In the genomic region with DNA sequence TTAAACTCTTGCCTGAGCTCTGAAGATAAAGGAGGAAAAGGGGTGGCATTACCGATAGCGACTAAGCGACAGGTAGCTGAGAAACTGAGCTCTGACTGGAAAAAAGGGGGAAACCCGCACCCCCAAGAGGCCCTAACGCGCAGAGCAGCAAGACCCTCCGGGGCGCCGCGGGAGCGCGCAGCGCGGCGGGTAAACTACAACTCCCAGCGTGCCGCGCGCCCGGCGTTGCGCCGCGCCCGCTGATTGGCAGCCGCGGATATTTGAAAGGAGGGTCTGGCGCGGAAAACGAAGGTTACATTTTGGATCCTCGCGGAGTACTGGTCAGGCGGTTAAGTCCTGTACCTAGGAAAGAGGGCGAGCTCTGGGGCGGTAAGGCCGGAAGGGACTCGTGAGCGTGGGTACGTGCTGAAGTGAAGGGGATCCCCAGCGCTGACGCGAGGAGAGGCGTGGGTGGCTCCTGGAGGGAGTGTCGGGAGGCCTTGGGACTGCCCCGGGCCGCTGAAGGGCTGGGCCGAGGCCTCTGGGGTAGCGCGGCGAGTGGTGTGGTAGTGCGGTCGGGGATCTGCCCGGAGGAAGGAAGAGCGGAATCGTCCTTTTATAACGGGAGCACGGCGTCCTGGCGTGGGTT, we compare ENCODE assay signal across 1 cellular context.
TF ChIP-seq lines count a peak whose summit lies in the region.

A gene (plus strand): TSS at position 291 of the 628 bp plus-strand sequence. CDS start 468 bp downstream, outside the sequence.

TF ChIP-seq in K562, 482 proteins besides CTCF, POLR2A, EP300 and RAD21 (continued from another document and continues in another):
- TF ChIP-seq, protein P1, sequence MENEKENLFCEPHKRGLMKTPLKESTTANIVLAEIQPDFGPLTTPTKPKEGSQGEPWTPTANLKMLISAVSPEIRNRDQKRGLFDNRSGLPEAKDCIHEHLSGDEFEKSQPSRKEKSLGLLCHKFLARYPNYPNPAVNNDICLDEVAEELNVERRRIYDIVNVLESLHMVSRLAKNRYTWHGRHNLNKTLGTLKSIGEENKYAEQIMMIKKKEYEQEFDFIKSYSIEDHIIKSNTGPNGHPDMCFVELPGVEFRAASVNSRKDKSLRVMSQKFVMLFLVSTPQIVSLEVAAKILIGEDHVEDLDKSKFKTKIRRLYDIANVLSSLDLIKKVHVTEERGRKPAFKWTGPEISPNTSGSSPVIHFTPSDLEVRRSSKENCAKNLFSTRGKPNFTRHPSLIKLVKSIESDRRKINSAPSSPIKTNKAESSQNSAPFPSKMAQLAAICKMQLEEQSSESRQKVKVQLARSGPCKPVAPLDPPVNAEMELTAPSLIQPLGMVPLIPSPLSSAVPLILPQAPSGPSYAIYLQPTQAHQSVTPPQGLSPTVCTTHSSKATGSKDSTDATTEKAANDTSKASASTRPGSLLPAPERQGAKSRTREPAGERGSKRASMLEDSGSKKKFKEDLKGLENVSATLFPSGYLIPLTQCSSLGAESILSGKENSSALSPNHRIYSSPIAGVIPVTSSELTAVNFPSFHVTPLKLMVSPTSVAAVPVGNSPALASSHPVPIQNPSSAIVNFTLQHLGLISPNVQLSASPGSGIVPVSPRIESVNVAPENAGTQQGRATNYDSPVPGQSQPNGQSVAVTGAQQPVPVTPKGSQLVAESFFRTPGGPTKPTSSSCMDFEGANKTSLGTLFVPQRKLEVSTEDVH (IDR thresholded peaks at IDR 0.05; ENCODE audit: low read depth, partially characterized antibody), result peak; percentile 64
- TF ChIP-seq HDGF (IDR thresholded peaks at IDR 0.05) (no peak), RNF2 (IDR thresholded peaks at IDR 0.05) (no peak), RHOXF2B (CRISPR knock-in tag; conservative IDR thresholded peaks at IDR 0.05) (no peak), MCM7 (IDR thresholded peaks at IDR 0.05) (no peak), CCAR2 (IDR thresholded peaks at IDR 0.05; ENCODE audit: low read depth, low read length) (no peak), NCOA1 (IDR thresholded peaks at IDR 0.05; ENCODE audit: low read depth) (no peak), NUFIP1 (IDR thresholded peaks at IDR 0.05; ENCODE audit: partially characterized antibody) (no peak), SMARCA4 (IDR thresholded peaks at IDR 0.05) (peak; percentile 62; the same call in 1 of the 2 replicates), HSF4 (CRISPR knock-in tag; IDR thresholded peaks at IDR 0.05; ENCODE audit: borderline replicate concordance) (no peak), KLF13 (tag; IDR thresholded peaks at IDR 0.05; ENCODE audit: borderline replicate concordance, low read depth) (peak; percentile 51; the same call in 1 of the 2 replicates), CAMTA2 (CRISPR knock-in tag; conservative IDR thresholded peaks at IDR 0.05) (no peak), KAT2B (IDR thresholded peaks at IDR 0.05; ENCODE audit: low read depth, low read length) (no peak), ZNF253 (CRISPR knock-in tag; conservative IDR thresholded peaks at IDR 0.05) (no peak), ZNF445 (CRISPR knock-in tag; IDR thresholded peaks at IDR 0.05; ENCODE audit: low read depth) (no peak), NFATC3 (IDR thresholded peaks at IDR 0.05) (no peak), ZFP30 (CRISPR knock-in tag; IDR thresholded peaks at IDR 0.05; ENCODE audit: borderline replicate concordance) (no peak), E2F3 (CRISPR knock-in tag; IDR thresholded peaks at IDR 0.05) (peak; percentile 40; the same call in 1 of the 2 replicates), ETV6 (IDR thresholded peaks at IDR 0.05; ENCODE audit: borderline replicate concordance in 1 of 2, low read depth in 2 of 2, low read length in 1 of 2) (no peak), ETV6 (CRISPR knock-in tag; IDR thresholded peaks at IDR 0.05; ENCODE audit: borderline replicate concordance) (no peak), RBM15 (IDR thresholded peaks at IDR 0.05; ENCODE audit: insufficient read depth, low read length) (no peak), TOE1 (IDR thresholded peaks at IDR 0.05; ENCODE audit: borderline replicate concordance) (0 out of 2 replicates have a peak, but pooled peaks have one; percentile 8), TOE1 (CRISPR knock-in tag; IDR thresholded peaks at IDR 0.05; ENCODE audit: borderline replicate concordance, low read depth) (no peak), ZNF239 (CRISPR knock-in tag; IDR thresholded peaks at IDR 0.05) (no peak), SMARCA5 (IDR thresholded peaks at IDR 0.05) (no peak), JUND (IDR thresholded peaks at IDR 0.05; ENCODE audit: borderline replicate concordance, low read depth, low read length) (no peak), JUND (tag; IDR thresholded peaks at IDR 0.05; ENCODE audit: borderline replicate concordance, low read depth, low read length) (no peak), POLR2AphosphoS2 (IDR thresholded peaks at IDR 0.05; ENCODE audit: low read length) (no peak), ZNF766 (CRISPR knock-in tag; conservative IDR thresholded peaks at IDR 0.05) (peak; percentile 84; the same call in 1 of the 2 replicates), CREBBP (IDR thresholded peaks at IDR 0.05; ENCODE audit: low read depth, low read length) (no peak), EGR1 (conservative IDR thresholded peaks at IDR 0.05) (peak; percentile 99), DACH1 (IDR thresholded peaks at IDR 0.05; ENCODE audit: partially characterized antibody) (no peak)
- TF ChIP-seq, protein P2, sequence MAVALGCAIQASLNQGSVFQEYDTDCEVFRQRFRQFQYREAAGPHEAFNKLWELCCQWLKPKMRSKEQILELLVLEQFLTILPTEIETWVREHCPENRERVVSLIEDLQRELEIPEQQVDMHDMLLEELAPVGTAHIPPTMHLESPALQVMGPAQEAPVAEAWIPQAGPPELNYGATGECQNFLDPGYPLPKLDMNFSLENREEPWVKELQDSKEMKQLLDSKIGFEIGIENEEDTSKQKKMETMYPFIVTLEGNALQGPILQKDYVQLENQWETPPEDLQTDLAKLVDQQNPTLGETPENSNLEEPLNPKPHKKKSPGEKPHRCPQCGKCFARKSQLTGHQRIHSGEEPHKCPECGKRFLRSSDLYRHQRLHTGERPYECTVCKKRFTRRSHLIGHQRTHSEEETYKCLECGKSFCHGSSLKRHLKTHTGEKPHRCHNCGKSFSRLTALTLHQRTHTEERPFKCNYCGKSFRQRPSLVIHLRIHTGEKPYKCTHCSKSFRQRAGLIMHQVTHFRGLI (CRISPR knock-in tag; IDR thresholded peaks at IDR 0.05), result no peak
- TF ChIP-seq, protein P3, sequence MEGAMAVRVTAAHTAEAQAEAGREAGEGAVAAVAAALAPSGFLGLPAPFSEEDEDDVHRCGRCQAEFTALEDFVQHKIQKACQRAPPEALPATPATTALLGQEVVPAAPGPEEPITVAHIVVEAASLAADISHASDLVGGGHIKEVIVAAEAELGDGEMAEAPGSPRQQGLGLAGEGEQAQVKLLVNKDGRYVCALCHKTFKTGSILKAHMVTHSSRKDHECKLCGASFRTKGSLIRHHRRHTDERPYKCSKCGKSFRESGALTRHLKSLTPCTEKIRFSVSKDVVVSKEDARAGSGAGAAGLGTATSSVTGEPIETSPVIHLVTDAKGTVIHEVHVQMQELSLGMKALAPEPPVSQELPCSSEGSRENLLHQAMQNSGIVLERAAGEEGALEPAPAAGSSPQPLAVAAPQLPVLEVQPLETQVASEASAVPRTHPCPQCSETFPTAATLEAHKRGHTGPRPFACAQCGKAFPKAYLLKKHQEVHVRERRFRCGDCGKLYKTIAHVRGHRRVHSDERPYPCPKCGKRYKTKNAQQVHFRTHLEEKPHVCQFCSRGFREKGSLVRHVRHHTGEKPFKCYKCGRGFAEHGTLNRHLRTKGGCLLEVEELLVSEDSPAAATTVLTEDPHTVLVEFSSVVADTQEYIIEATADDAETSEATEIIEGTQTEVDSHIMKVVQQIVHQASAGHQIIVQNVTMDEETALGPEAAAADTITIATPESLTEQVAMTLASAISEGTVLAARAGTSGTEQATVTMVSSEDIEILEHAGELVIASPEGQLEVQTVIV (CRISPR knock-in tag; IDR thresholded peaks at IDR 0.05; ENCODE audit: borderline replicate concordance), result no peak
- TF ChIP-seq, protein P4, sequence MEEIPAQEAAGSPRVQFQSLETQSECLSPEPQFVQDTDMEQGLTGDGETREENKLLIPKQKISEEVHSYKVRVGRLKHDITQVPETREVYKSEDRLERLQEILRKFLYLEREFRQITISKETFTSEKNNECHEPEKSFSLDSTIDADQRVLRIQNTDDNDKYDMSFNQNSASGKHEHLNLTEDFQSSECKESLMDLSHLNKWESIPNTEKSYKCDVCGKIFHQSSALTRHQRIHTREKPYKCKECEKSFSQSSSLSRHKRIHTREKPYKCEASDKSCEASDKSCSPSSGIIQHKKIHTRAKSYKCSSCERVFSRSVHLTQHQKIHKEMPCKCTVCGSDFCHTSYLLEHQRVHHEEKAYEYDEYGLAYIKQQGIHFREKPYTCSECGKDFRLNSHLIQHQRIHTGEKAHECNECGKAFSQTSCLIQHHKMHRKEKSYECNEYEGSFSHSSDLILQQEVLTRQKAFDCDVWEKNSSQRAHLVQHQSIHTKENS (CRISPR knock-in tag; IDR thresholded peaks at IDR 0.05), result no peak
- TF ChIP-seq, protein P5, sequence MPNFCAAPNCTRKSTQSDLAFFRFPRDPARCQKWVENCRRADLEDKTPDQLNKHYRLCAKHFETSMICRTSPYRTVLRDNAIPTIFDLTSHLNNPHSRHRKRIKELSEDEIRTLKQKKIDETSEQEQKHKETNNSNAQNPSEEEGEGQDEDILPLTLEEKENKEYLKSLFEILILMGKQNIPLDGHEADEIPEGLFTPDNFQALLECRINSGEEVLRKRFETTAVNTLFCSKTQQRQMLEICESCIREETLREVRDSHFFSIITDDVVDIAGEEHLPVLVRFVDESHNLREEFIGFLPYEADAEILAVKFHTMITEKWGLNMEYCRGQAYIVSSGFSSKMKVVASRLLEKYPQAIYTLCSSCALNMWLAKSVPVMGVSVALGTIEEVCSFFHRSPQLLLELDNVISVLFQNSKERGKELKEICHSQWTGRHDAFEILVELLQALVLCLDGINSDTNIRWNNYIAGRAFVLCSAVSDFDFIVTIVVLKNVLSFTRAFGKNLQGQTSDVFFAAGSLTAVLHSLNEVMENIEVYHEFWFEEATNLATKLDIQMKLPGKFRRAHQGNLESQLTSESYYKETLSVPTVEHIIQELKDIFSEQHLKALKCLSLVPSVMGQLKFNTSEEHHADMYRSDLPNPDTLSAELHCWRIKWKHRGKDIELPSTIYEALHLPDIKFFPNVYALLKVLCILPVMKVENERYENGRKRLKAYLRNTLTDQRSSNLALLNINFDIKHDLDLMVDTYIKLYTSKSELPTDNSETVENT (CRISPR knock-in tag; IDR thresholded peaks at IDR 0.05), result no peak
- TF ChIP-seq, protein P6, sequence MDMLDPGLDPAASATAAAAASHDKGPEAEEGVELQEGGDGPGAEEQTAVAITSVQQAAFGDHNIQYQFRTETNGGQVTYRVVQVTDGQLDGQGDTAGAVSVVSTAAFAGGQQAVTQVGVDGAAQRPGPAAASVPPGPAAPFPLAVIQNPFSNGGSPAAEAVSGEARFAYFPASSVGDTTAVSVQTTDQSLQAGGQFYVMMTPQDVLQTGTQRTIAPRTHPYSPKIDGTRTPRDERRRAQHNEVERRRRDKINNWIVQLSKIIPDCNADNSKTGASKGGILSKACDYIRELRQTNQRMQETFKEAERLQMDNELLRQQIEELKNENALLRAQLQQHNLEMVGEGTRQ (CRISPR knock-in tag; IDR thresholded peaks at IDR 0.05), result no peak
- TF ChIP-seq, protein P7, sequence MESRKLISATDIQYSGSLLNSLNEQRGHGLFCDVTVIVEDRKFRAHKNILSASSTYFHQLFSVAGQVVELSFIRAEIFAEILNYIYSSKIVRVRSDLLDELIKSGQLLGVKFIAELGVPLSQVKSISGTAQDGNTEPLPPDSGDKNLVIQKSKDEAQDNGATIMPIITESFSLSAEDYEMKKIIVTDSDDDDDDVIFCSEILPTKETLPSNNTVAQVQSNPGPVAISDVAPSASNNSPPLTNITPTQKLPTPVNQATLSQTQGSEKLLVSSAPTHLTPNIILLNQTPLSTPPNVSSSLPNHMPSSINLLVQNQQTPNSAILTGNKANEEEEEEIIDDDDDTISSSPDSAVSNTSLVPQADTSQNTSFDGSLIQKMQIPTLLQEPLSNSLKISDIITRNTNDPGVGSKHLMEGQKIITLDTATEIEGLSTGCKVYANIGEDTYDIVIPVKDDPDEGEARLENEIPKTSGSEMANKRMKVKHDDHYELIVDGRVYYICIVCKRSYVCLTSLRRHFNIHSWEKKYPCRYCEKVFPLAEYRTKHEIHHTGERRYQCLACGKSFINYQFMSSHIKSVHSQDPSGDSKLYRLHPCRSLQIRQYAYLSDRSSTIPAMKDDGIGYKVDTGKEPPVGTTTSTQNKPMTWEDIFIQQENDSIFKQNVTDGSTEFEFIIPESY (CRISPR knock-in tag; IDR thresholded peaks at IDR 0.05), result no peak
- TF ChIP-seq, protein P8, sequence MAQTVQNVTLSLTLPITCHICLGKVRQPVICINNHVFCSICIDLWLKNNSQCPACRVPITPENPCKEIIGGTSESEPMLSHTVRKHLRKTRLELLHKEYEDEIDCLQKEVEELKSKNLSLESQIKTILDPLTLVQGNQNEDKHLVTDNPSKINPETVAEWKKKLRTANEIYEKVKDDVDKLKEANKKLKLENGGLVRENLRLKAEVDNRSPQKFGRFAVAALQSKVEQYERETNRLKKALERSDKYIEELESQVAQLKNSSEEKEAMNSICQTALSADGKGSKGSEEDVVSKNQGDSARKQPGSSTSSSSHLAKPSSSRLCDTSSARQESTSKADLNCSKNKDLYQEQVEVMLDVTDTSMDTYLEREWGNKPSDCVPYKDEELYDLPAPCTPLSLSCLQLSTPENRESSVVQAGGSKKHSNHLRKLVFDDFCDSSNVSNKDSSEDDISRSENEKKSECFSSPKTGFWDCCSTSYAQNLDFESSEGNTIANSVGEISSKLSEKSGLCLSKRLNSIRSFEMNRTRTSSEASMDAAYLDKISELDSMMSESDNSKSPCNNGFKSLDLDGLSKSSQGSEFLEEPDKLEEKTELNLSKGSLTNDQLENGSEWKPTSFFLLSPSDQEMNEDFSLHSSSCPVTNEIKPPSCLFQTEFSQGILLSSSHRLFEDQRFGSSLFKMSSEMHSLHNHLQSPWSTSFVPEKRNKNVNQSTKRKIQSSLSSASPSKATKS (CRISPR knock-in tag; IDR thresholded peaks at IDR 0.05), result no peak
- TF ChIP-seq, protein P9, sequence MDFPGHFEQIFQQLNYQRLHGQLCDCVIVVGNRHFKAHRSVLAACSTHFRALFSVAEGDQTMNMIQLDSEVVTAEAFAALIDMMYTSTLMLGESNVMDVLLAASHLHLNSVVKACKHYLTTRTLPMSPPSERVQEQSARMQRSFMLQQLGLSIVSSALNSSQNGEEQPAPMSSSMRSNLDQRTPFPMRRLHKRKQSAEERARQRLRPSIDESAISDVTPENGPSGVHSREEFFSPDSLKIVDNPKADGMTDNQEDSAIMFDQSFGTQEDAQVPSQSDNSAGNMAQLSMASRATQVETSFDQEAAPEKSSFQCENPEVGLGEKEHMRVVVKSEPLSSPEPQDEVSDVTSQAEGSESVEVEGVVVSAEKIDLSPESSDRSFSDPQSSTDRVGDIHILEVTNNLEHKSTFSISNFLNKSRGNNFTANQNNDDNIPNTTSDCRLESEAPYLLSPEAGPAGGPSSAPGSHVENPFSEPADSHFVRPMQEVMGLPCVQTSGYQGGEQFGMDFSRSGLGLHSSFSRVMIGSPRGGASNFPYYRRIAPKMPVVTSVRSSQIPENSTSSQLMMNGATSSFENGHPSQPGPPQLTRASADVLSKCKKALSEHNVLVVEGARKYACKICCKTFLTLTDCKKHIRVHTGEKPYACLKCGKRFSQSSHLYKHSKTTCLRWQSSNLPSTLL (IDR thresholded peaks at IDR 0.05), result no peak
- TF ChIP-seq, protein P10, sequence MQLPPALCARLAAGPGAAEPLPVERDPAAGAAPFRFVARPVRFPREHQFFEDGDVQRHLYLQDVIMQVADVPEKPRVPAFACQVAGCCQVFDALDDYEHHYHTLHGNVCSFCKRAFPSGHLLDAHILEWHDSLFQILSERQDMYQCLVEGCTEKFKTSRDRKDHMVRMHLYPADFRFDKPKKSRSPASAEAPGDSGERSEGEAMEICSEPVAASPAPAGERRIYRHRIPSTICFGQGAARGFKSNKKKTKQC (CRISPR knock-in tag; IDR thresholded peaks at IDR 0.05), result peak; percentile 81; the same call in 1 of the 2 replicates
